In the genomic region with DNA sequence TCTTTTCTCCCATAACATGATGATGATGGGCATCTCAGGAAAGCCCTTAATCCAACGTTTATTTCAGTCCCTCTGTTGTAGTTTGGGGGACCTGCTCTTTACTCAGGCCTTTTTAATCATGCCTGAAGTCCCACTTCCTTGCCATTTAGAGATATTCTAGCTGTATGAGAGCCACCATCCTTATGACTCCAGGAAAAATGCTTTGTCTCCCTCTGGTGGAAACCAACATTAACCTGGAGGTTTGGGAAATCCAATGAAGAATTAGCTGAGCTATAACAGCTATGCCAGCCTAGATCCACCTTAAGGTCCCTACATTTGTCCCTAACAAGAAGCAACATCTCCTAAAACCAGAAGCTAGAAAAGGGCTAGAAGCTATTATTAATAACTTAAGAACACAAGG, we compare ENCODE assay signal across 21 cellular contexts.
DNase-seq lines count a peak whose midpoint lies in the region; ATAC-seq and TF ChIP-seq lines count a peak whose summit lies in the region.
"Had no signal": no experiment of that assay in that cellular context is flagged by ENCODE, and none has a peak within 500 bp of the region (broad histone marks: within the 10 kb centered on the region; RNA-seq: fewer than 3 reads in every experiment).

No MANE protein-coding gene starts in this region.

- H3K4me1 Mint-ChIP-seq in T-helper 17 cell = no peaks in the 10 kb centered on the region
- H3K4me1 Mint-ChIP-seq: B cell had no signal

- ATAC-seq in T-helper 17 cell (no peak), GM18517 (IDR thresholded peaks at IDR 0.05; ENCODE audit: unreplicated experiment) (no peak)
- ATAC-seq: effector memory CD8-positive, alpha-beta T cell; right lobe of liver had no signal

- no peak overlapping the region for H3K27ac Mint-ChIP-seq in T-helper 17 cell
- H3K27ac Mint-ChIP-seq: B cell; effector memory CD8-positive, alpha-beta T cell; T-helper 1 cell treated with Interleukin-12 subunit alpha and Interleukin-12 subunit beta and Interleukin-4 antibody, amounts not matched to agents 30 μg/mL and 1 μg/mL, for 36 hours had no signal

- H3K36me3 Mint-ChIP-seq in T-helper 17 cell (ENCODE audit: low read depth) = no peaks in the 10 kb centered on the region

- in situ Hi-C loops in ACHN (cut with HindIII; ENCODE audit: low pct_ligation_motif_present, low pct_unique_long_range_greater_than_20kb, low sequenced_read_pairs) = no loop called here

- H3K4me3 Mint-ChIP-seq in T-helper 17 cell = no peak overlapping the region
- H3K4me3 Mint-ChIP-seq: B cell; effector memory CD8-positive, alpha-beta T cell; T-helper 1 cell treated with Interleukin-12 subunit alpha and Interleukin-12 subunit beta and Interleukin-4 antibody, amounts not matched to agents 30 μg/mL and 1 μg/mL, for 36 hours had no signal

- TF ChIP-seq EP300 in Ishikawa (IDR thresholded peaks at IDR 0.05; ENCODE audit: borderline replicate concordance) = no peak

- no peaks in the 10 kb centered on the region for H3K27me3 Mint-ChIP-seq in T-helper 17 cell
- H3K27me3 Mint-ChIP-seq: B cell; effector memory CD8-positive, alpha-beta T cell had no signal

- no peaks in the 10 kb centered on the region for H3K9me3 ChIP-seq in T-helper 17 cell (ENCODE audit: control insufficient read depth, low read length, poor library complexity, severe bottlenecking)

- DNase-seq in ACHN = peak; percentile 19
- DNase-seq in astrocyte of the hippocampus (ENCODE audit: low read depth, low spot score) = peak; percentile 1
- DNase-seq in globus pallidus (ENCODE audit: low spot score) = peak; percentile 5
- DNase-seq in T1000 (lab: John Stamatoyannopoulos, UW) = no peak
- DNase-seq in T-helper 17 cell = no peak
- no peak for DNase-seq in NK-92 treated with Interleukin-12 subunit alpha and Interleukin-12 subunit beta, amount 100 ng/mL, for 24 hours (lab: John Stamatoyannopoulos, UW)
- DNase-seq: activated CD4-positive, alpha-beta T cell treated with anti-CD3 and anti-CD28 coated beads for 4 hours; activated CD8-positive, alpha-beta memory T cell treated with anti-CD3 and anti-CD28 coated beads, Interleukin-2, amount 50 U/mL, for 48 hours; activated naive CD4-positive, alpha-beta T cell treated with anti-CD3 and anti-CD28 coated beads, Interleukin-2, amount 50 U/mL, for 16 hours; DMS79; effector memory CD8-positive, alpha-beta T cell; HCEC 1CT; NCI-H1436 treated with DMSO at 0.1 percent for 48 hours; NCI-H510A treated with DMSO at 0.1 percent for 48 hours; right lobe of liver; stimulated activated CD4-positive, alpha-beta T cell treated with anti-CD3 and anti-CD28 coated beads, Interleukin-4, amount 100 ng/mL, for 1 hour; tibial artery had no signal

- peak; percentile 57 for TF ChIP-seq RAD21 in Ishikawa (IDR thresholded peaks at IDR 0.05; ENCODE audit: low read depth)

TF ChIP-seq in Ishikawa, 13 proteins besides CTCF, POLR2A, EP300 and RAD21:
- no peak for TF ChIP-seq YY1 (IDR thresholded peaks at IDR 0.05; ENCODE audit: low read depth)
- TF ChIP-seq TAF1 (IDR thresholded peaks at IDR 0.05; ENCODE audit: low read depth) = no peak
- TF ChIP-seq, protein P1, sequence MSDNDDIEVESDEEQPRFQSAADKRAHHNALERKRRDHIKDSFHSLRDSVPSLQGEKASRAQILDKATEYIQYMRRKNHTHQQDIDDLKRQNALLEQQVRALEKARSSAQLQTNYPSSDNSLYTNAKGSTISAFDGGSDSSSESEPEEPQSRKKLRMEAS (IDR thresholded peaks at IDR 0.05) = no peak
- TF ChIP-seq FOXM1 (IDR thresholded peaks at IDR 0.05; ENCODE audit: borderline replicate concordance, low read depth) = no peak
- TF ChIP-seq CEBPB (IDR thresholded peaks at IDR 0.05) = no peak
- TF ChIP-seq, protein P2, sequence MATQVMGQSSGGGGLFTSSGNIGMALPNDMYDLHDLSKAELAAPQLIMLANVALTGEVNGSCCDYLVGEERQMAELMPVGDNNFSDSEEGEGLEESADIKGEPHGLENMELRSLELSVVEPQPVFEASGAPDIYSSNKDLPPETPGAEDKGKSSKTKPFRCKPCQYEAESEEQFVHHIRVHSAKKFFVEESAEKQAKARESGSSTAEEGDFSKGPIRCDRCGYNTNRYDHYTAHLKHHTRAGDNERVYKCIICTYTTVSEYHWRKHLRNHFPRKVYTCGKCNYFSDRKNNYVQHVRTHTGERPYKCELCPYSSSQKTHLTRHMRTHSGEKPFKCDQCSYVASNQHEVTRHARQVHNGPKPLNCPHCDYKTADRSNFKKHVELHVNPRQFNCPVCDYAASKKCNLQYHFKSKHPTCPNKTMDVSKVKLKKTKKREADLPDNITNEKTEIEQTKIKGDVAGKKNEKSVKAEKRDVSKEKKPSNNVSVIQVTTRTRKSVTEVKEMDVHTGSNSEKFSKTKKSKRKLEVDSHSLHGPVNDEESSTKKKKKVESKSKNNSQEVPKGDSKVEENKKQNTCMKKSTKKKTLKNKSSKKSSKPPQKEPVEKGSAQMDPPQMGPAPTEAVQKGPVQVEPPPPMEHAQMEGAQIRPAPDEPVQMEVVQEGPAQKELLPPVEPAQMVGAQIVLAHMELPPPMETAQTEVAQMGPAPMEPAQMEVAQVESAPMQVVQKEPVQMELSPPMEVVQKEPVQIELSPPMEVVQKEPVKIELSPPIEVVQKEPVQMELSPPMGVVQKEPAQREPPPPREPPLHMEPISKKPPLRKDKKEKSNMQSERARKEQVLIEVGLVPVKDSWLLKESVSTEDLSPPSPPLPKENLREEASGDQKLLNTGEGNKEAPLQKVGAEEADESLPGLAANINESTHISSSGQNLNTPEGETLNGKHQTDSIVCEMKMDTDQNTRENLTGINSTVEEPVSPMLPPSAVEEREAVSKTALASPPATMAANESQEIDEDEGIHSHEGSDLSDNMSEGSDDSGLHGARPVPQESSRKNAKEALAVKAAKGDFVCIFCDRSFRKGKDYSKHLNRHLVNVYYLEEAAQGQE (IDR thresholded peaks at IDR 0.05; ENCODE audit: low read depth) = no peak
- TF ChIP-seq NFIC (IDR thresholded peaks at IDR 0.05) = no peak
- no peak for TF ChIP-seq CREB1 (IDR thresholded peaks at IDR 0.05; ENCODE audit: low read depth)
- TF ChIP-seq TCF12 (IDR thresholded peaks at IDR 0.05; ENCODE audit: low read depth) = no peak
- no peak for TF ChIP-seq EGR1 (IDR thresholded peaks at IDR 0.05)

Comparison
In these comparisons a context has a peak if more than half of its experiments do, and no peak if none do; other contexts are left out.
1. DNase-seq: peak in ACHN (single experiment), astrocyte of the hippocampus (single experiment) and globus pallidus (single experiment); none in T1000 (single experiment), T-helper 17 cell (0 of 3) and NK-92 treated with Interleukin-12 subunit alpha and Interleukin-12 subunit beta, amount 100 ng/mL, for 24 hours (single experiment).